Comparison of ENCODE assay signal across 33 cellular contexts in genomic region chr12:102385343-102385742, GRCh38.
"Had no signal": no experiment of that assay in that cellular context is flagged by ENCODE, and none has a peak within 500 bp of the region (broad histone marks: within the 10 kb centered on the region; RNA-seq: fewer than 3 reads in every experiment).

No MANE protein-coding gene starts in this region.

- DNase-seq: Karpas-422, Kasumi-1, KG1, MG63, MM.1S, MV-4-11, NCI-H1048, NCI-H1092, NCI-H1092 treated with DMSO at 0.1 percent for 48 hours, NCI-H1105, NCI-H1105 treated with DMSO at 0.1 percent for 48 hours, NCI-H1417, NCI-H1417 treated with DMSO at 0.1 percent for 48 hours, NCI-H1436, NCI-H1436 treated with DMSO at 0.1 percent for 48 hours, NCI-H146, NCI-H1694, NCI-H1694 treated with DMSO at 0.1 percent for 48 hours, NCI-H187, NCI-H187 treated with DMSO at 0.1 percent for 48 hours, NCI-H1930, NCI-H2029, NCI-H2029 treated with DMSO at 0.1 percent for 48 hours, NCI-H2081, NCI-H2081 treated with DMSO at 0.1 percent for 48 hours, NCI-H2107, NCI-H2171, NCI-H2171 treated with DMSO at 0.1 percent for 48 hours, NCI-H2227 treated with DMSO at 0.1 percent for 48 hours, NCI-H226, NCI-H345, NCI-H446, NCI-H446 treated with DMSO at 0.1 percent for 48 hours had no signal
